In genomic region chr9:105557804-105558610, GRCh38 we compare ENCODE assay signal across 8 cellular contexts. TPM values are rescaled to one million over a fixed set of nuclear protein-coding genes. Genes with fewer than 3 reads are reported as not detected.
DNase-seq lines count a peak whose midpoint lies in the region; ATAC-seq and TF ChIP-seq lines count a peak whose summit lies in the region.

Gene FKTN, plus strand, starts transcription at chr9:105558131. Its CDS starts 16,902 bp downstream, at chr9:105575033.

- H3K9me3 Mint-ChIP-seq in activated T-helper 1 cell treated with anti-CD3 and anti-CD28 coated beads, Interleukin-12 subunit alpha, Interleukin-12 subunit beta, Interleukin-2, Interleukin-4 antibody, amounts not matched to agents 30 ng/mL and 10 ng/mL and 1 ng/mL, durations not matched to agents 14 hours and 24 hours and 36 hours, result peaks cover 22% of the 10 kb centered on the region
- H3K9me3 Mint-ChIP-seq in natural killer cell, result peaks cover 3 to 4% of the 10 kb centered on the region in 2 donors

- no peaks in the 10 kb centered on the region for H3K27me3 ChIP-seq in DND-41 (ENCODE audit: insufficient read depth, low read length, poor library complexity)

- peaks cover 21% of the 10 kb centered on the region for H3K4me1 ChIP-seq in DND-41 (ENCODE audit: insufficient read depth, low read length)

- peak within 1 kb of the TSS; percentile 97 for H2AFZ ChIP-seq in DND-41 (ENCODE audit: low read depth, low read length)

- TF ChIP-seq CTCF in DND-41 (IDR thresholded peaks at IDR 0.05; ENCODE audit: borderline replicate concordance, extremely low read depth, low read length, poor library complexity, severe bottlenecking) (no peak), fibroblast of mammary gland (conservative IDR thresholded peaks at IDR 0.05; ENCODE audit: control insufficient read depth, insufficient read depth, low read depth, low read length) (no peak), natural killer cell (IDR thresholded peaks at IDR 0.05) (no peak)

- H3K4me3 ChIP-seq in DND-41 (ENCODE audit: low read depth in 1 of 2, low read length in 2 of 2), result peak within 1 kb of the TSS; percentile 78 to 97
- H3K4me3 ChIP-seq in fibroblast of mammary gland (ENCODE audit: control insufficient read depth, low read depth, low read length), result peak within 1 kb of the TSS; percentile 94

- no peaks in the 10 kb centered on the region for H4K20me1 ChIP-seq in DND-41 (ENCODE audit: insufficient read depth, low read length)

- peaks cover 11% of the 10 kb centered on the region for H3K9me3 ChIP-seq in DND-41 (ENCODE audit: insufficient read depth, low read length, severe bottlenecking)

- peak within 1 kb of the TSS; percentile 71 for H3K27ac Mint-ChIP-seq in activated T-helper 1 cell treated with anti-CD3 and anti-CD28 coated beads, Interleukin-12 subunit alpha, Interleukin-12 subunit beta, Interleukin-2, Interleukin-4 antibody, amounts not matched to agents 30 ng/mL and 10 ng/mL and 1 ng/mL, durations not matched to agents 14 hours and 24 hours and 36 hours
- H3K27ac Mint-ChIP-seq in natural killer cell, result peak within 1 kb of the TSS; percentile 88 to 89

- intact Hi-C loops in activated T-helper 1 cell treated with anti-CD3 and anti-CD28 coated beads, Interleukin-12 subunit alpha, Interleukin-12 subunit beta, Interleukin-2, Interleukin-4 antibody, amounts not matched to agents 30 ng/mL and 10 ng/mL and 1 ng/mL, durations not matched to agents 14 hours and 24 hours and 36 hours (cut with micrococcal nuclease), result loop anchor here (1.0 to 5.0 kb wide), 6 partner anchors 15 to 811 kb away; partner anchors contain the start of genes FSD1L, NIPSNAP3A, SLC44A1 and TMEM38B
- intact Hi-C loops in natural killer cell (cut with micrococcal nuclease), result no loop called here

- peak within 1 kb of the TSS; percentile 86 for H3K27ac ChIP-seq in DND-41 (ENCODE audit: low read length)

- H3K36me3 Mint-ChIP-seq in activated T-helper 1 cell treated with anti-CD3 and anti-CD28 coated beads, Interleukin-12 subunit alpha, Interleukin-12 subunit beta, Interleukin-2, Interleukin-4 antibody, amounts not matched to agents 30 ng/mL and 10 ng/mL and 1 ng/mL, durations not matched to agents 14 hours and 24 hours and 36 hours (ENCODE audit: low read depth), result peaks cover 21% of the 10 kb centered on the region
- H3K36me3 Mint-ChIP-seq in natural killer cell, result peaks cover 16% of the 10 kb centered on the region

- in situ Hi-C loops in KBM-7 (cut with MboI; ENCODE audit: low pct_unique_long_range_greater_than_20kb, low sequenced_read_pairs), result no loop called here

- H3K36me3 ChIP-seq in DND-41 (ENCODE audit: insufficient read depth, low read length), result no peaks in the 10 kb centered on the region; the same call in 1 of the 2 replicates

- H3K4me1 Mint-ChIP-seq in activated T-helper 1 cell treated with anti-CD3 and anti-CD28 coated beads, Interleukin-12 subunit alpha, Interleukin-12 subunit beta, Interleukin-2, Interleukin-4 antibody, amounts not matched to agents 30 ng/mL and 10 ng/mL and 1 ng/mL, durations not matched to agents 14 hours and 24 hours and 36 hours (ENCODE audit: low read depth), result peaks cover 22% of the 10 kb centered on the region
- H3K4me1 Mint-ChIP-seq in natural killer cell, result peaks cover 22% of the 10 kb centered on the region in 2 donors

- H3K9ac ChIP-seq in DND-41 (ENCODE audit: low read depth, low read length), result peak within 1 kb of the TSS; percentile 68

- peak within 1 kb of the TSS; percentile 94 for H3K4me3 Mint-ChIP-seq in activated T-helper 1 cell treated with anti-CD3 and anti-CD28 coated beads, Interleukin-12 subunit alpha, Interleukin-12 subunit beta, Interleukin-2, Interleukin-4 antibody, amounts not matched to agents 30 ng/mL and 10 ng/mL and 1 ng/mL, durations not matched to agents 14 hours and 24 hours and 36 hours
- peak within 1 kb of the TSS; percentile 95 for H3K4me3 Mint-ChIP-seq in natural killer cell

- peak within 1 kb of the TSS; percentile 67 for H3K4me2 ChIP-seq in DND-41 (ENCODE audit: insufficient read depth, low read length)

- peaks cover 17% of the 10 kb centered on the region for H3K79me2 ChIP-seq in DND-41 (ENCODE audit: insufficient read depth, low read length)

- peak; percentile 96 for ATAC-seq in DND-41 (ENCODE audit: insufficient read depth, low read depth)
- ATAC-seq in GM21723 (IDR thresholded peaks at IDR 0.05; ENCODE audit: unreplicated experiment), result peak; percentile 98
- ATAC-seq in natural killer cell, result peak; percentile 95 to 96 (median 96)

- DNase-seq in DND-41 (peak; percentile 86), KBM-7 (peak; percentile 90), RPMI7951 (ENCODE audit: low read depth) (peak; percentile 87), fibroblast of mammary gland (ENCODE audit: low read depth) (peak; percentile 81), natural killer cell (peak; percentile 76)
- peak; percentile 76 for DNase-seq in activated T-helper 1 cell treated with anti-CD3 and anti-CD28 coated beads, Interleukin-12 subunit alpha, Interleukin-12 subunit beta, Interleukin-2, Interleukin-4 antibody, amounts not matched to agents 30 ng/mL and 10 ng/mL and 1 ng/mL, durations not matched to agents 14 hours and 24 hours and 36 hours (ENCODE audit: low spot score)
- peak; percentile 78 for DNase-seq in stimulated activated naive CD4-positive, alpha-beta T cell treated with Interleukin-2 at 50 U/mL for 16 hours (lab: John Stamatoyannopoulos, UW)

- H3K27me3 Mint-ChIP-seq in activated T-helper 1 cell treated with anti-CD3 and anti-CD28 coated beads, Interleukin-12 subunit alpha, Interleukin-12 subunit beta, Interleukin-2, Interleukin-4 antibody, amounts not matched to agents 30 ng/mL and 10 ng/mL and 1 ng/mL, durations not matched to agents 14 hours and 24 hours and 36 hours (ENCODE audit: insufficient read depth), result no peaks in the 10 kb centered on the region
- no peaks in the 10 kb centered on the region for H3K27me3 Mint-ChIP-seq in natural killer cell (ENCODE audit: low read depth in 2 of 2)

RNA-seq across cellular contexts. Expression of gene FKTN, which starts in this region (rescaled TPM):
- 21.0 and 51.2 TPM in 2 replicates for total RNA-seq in RPMI7951 (2014; rRNA removed; shearing (Covaris generic))
- 12.4 and 12.6 TPM in 2 replicates for total RNA-seq in activated T-helper 1 cell treated with anti-CD3 and anti-CD28 coated beads, Interleukin-12 subunit alpha, Interleukin-12 subunit beta, Interleukin-2, Interleukin-4 antibody, amounts not matched to agents 30 ng/mL and 10 ng/mL and 1 ng/mL, durations not matched to agents 14 hours and 24 hours and 36 hours
- total RNA-seq in natural killer cell, result 10 to 100 TPM; 13.0 to 16.1 (median 13.1) TPM

Comparison
In these comparisons a context has a peak if more than half of its experiments do, and no peak if none do; other contexts are left out.
1. Peak in every context shown above with its lines: DNase-seq, ATAC-seq, H3K4me3 ChIP-seq and H3K27ac ChIP-seq.